ENCODE assay signal across 12 cellular contexts in the genomic region with DNA sequence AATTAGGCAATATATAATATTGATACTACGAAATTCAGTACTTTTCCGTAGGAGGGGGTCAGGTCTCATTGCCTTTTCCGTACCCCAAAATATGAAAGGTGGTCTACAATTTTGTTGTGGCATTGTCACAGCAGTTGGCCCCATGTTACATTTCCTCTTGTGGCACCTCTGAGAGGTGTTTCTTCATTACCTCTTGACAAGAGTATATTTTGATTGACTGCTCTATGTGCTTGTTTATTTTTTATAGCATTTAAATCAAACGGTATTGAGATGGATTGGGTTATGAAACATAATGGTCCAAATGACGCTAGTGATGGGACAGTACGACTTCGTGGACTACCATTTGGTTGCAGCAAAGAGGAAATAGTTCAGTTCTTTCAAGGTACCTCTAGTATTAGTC. TPM values are rescaled to one million over a fixed set of nuclear protein-coding genes. Genes with fewer than 3 reads are reported as not detected.
A peak's percentile ranks its signal among the peaks of the same experiment; 100 is the strongest.
DNase-seq lines count a peak whose midpoint lies in the region; ATAC-seq, FAIRE-seq and TF ChIP-seq lines count a peak whose summit lies in the region.
"Had no signal": no experiment of that assay in that cellular context is flagged by ENCODE, and none has a peak within 500 bp of the region (broad histone marks: within the 10 kb centered on the region; RNA-seq: fewer than 3 reads in every experiment).

No MANE protein-coding gene starts in this region.

- peak overlapping the region; percentile 83 for H3K4me2 ChIP-seq in BLaER1

- H3K4me3 Mint-ChIP-seq in naive B cell: peak overlapping the region in 4 of 8 donors; percentile 61 to 99 (median 68)

- DNase-seq in HEK293T (ENCODE audit: extremely low spot score) (no peak), adipocyte (ENCODE audit: low read depth) (no peak), naive B cell (no peak), HTR-8/SVneo (ENCODE audit: insufficient read length, low spot score) (no peak), hypothalamus (lab: John Stamatoyannopoulos, UW) (no peak)
- DNase-seq in stimulated activated CD4-positive, alpha-beta T cell treated with anti-CD3 and anti-CD28 coated beads, Interleukin-4, amount 100 ng/mL, for 1 hour: no peak
- DNase-seq: heart right ventricle; stimulated activated CD4-positive, alpha-beta T cell treated with anti-CD3 and anti-CD28 coated beads, Interleukin-4, amount 100 ng/mL, for 4 hours; tibial artery had no signal

- no peaks in the 10 kb centered on the region for H3K27me3 Mint-ChIP-seq in naive B cell

- H3K36me3 Mint-ChIP-seq in naive B cell: peaks cover 17 to 33% of the 10 kb centered on the region in 2 donors

- CTCF ChIA-PET in HEK293T (lab: Yijun Ruan, JAX): no interaction called here

- H3K27me3 ChIP-seq in BLaER1 (no peaks in the 10 kb centered on the region), adipocyte (replicated peaks; ENCODE audit: control insufficient read depth, insufficient read depth, low read length) (no peaks in the 10 kb centered on the region)
- H3K27me3 ChIP-seq: heart right ventricle, tibial artery had no signal

- peak overlapping the region in 5 of 6 donors; percentile 13 to 81 (median 47) for H3K27ac Mint-ChIP-seq in naive B cell

- no peak for FAIRE-seq in HTR-8/SVneo (lab: Jason Lieb, UNC)
- FAIRE-seq: GM12892 had no signal

- H3K27ac ChIP-seq in BLaER1: no peak overlapping the region
- H3K27ac ChIP-seq: heart right ventricle had no signal

- H3K9me3 ChIP-seq in BLaER1 (no peaks in the 10 kb centered on the region), adipocyte (ENCODE audit: control insufficient read depth, low read length) (no peaks in the 10 kb centered on the region)
- H3K9me3 ChIP-seq: heart right ventricle, tibial artery had no signal

- peaks cover 43 to 66% (median 50%) of the 10 kb centered on the region in 3 donors for H3K4me1 Mint-ChIP-seq in naive B cell

- no peak overlapping the region for H3K4me3 ChIP-seq in BLaER1
- H3K4me3 ChIP-seq in adipocyte (ENCODE audit: low read length): peak overlapping the region; percentile 57

- ATAC-seq in naive B cell (ENCODE audit: low read depth in 2 of 2) (no peak), esophagus mucosa (no peak)
- ATAC-seq: heart right ventricle had no signal

- POLR2A ChIA-PET in HEK293T (lab: Yijun Ruan, JAX): no interaction called here

- peaks cover 59% of the 10 kb centered on the region for H3K36me3 ChIP-seq in BLaER1
- H3K36me3 ChIP-seq in adipocyte (ENCODE audit: control insufficient read depth, insufficient read depth, low read length, severe bottlenecking): peaks cover 45% of the 10 kb centered on the region

- peaks cover 26% of the 10 kb centered on the region for H3K4me1 ChIP-seq in BLaER1
- peaks cover 39% of the 10 kb centered on the region for H3K4me1 ChIP-seq in adipocyte (ENCODE audit: control insufficient read depth, insufficient read depth, low read length)

- H3K9ac ChIP-seq in BLaER1 (no peak overlapping the region), adipocyte (ENCODE audit: low read length) (no peak overlapping the region)

- peaks cover 0 to 2% (median 0%) of the 10 kb centered on the region in 7 donors for H3K9me3 Mint-ChIP-seq in naive B cell

- peaks cover 94% of the 10 kb centered on the region for H4K20me1 ChIP-seq in BLaER1

TF ChIP-seq in HEK293T, 16 proteins besides CTCF, POLR2A, EP300 and RAD21:
- TF ChIP-seq, protein P1, sequence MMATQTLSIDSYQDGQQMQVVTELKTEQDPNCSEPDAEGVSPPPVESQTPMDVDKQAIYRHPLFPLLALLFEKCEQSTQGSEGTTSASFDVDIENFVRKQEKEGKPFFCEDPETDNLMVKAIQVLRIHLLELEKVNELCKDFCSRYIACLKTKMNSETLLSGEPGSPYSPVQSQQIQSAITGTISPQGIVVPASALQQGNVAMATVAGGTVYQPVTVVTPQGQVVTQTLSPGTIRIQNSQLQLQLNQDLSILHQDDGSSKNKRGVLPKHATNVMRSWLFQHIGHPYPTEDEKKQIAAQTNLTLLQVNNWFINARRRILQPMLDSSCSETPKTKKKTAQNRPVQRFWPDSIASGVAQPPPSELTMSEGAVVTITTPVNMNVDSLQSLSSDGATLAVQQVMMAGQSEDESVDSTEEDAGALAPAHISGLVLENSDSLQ (IDR thresholded peaks at IDR 0.05): peak; percentile 58
- TF ChIP-seq BHLHE40 (IDR thresholded peaks at IDR 0.05; ENCODE audit: borderline replicate concordance): no peak

RNA-seq across cellular contexts. Expression of a gene that starts 4.2 kb away (rescaled TPM):
- 1 to 10 TPM in 2 of 6 donors, under 1 TPM in 3, not detected in 1; 0.77 to 2.0 (median 1.00) TPM for polyA plus RNA-seq in naive B cell (ENCODE audit: low read depth in 6 of 6)
- 2.4 TPM for total RNA-seq in esophagus mucosa

RNA-seq across cellular contexts. Expression of a gene that starts 5.1 kb away (rescaled TPM):
- 100 to 1,000 TPM; 101 to 147 (median 126) TPM for polyA plus RNA-seq in naive B cell (ENCODE audit: low read depth in 6 of 6)
- total RNA-seq in esophagus mucosa: 35.8 TPM
